ENCODE assay signal across 1 cellular context in genomic region chr3:44913868-44914468, GRCh38.
TF ChIP-seq lines count a peak whose summit lies in the region.

No MANE protein-coding gene starts in this region.

TF ChIP-seq in SK-N-SH, 30 proteins besides CTCF, POLR2A, EP300 and RAD21 (continued from another document):
- TF ChIP-seq, protein P1, sequence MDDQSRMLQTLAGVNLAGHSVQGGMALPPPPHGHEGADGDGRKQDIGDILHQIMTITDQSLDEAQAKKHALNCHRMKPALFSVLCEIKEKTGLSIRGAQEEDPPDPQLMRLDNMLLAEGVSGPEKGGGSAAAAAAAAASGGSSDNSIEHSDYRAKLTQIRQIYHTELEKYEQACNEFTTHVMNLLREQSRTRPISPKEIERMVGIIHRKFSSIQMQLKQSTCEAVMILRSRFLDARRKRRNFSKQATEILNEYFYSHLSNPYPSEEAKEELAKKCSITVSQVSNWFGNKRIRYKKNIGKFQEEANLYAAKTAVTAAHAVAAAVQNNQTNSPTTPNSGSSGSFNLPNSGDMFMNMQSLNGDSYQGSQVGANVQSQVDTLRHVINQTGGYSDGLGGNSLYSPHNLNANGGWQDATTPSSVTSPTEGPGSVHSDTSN (IDR thresholded peaks at IDR 0.05), result no peak
- TF ChIP-seq FOSL2 (IDR thresholded peaks at IDR 0.05; ENCODE audit: borderline replicate concordance, low read depth) (no peak), EZH2phosphoT487 (IDR thresholded peaks at IDR 0.05; ENCODE audit: borderline replicate concordance, low read depth) (no peak), GATA2 (CRISPR knock-in tag; IDR thresholded peaks at IDR 0.05) (no peak), SIN3A (IDR thresholded peaks at IDR 0.05; ENCODE audit: borderline replicate concordance, low read depth, low read length) (no peak), RFX5 (IDR thresholded peaks at IDR 0.05; ENCODE audit: low read length) (no peak)
- TF ChIP-seq, protein P2, sequence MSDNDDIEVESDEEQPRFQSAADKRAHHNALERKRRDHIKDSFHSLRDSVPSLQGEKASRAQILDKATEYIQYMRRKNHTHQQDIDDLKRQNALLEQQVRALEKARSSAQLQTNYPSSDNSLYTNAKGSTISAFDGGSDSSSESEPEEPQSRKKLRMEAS (IDR thresholded peaks at IDR 0.05; ENCODE audit: low read depth), result peak; percentile 6; the same call in 1 of the 2 replicates
TF ChIP-seq in SK-N-SH: peak in this region for 3.
